In genomic region chr7:26368542-26368941, GRCh38 we compare ENCODE assay signal across 15 cellular contexts.
DNase-seq lines count a peak whose midpoint lies in the region; ATAC-seq, FAIRE-seq and TF ChIP-seq lines count a peak whose summit lies in the region.
"Had no signal": no experiment of that assay in that cellular context is flagged by ENCODE, and none has a peak within 500 bp of the region (broad histone marks: within the 10 kb centered on the region; RNA-seq: fewer than 3 reads in every experiment).

No MANE protein-coding gene starts in this region.

- H3K4me3 ChIP-seq in A673 (ENCODE audit: low read depth, low read length, poor library complexity, severe bottlenecking), result no peak overlapping the region

- CTCF ChIA-PET in A673 (lab: Charles Lee), result interaction anchor here (1.1 to 2.1 kb wide), 5 partner anchors 278 to 810 kb away, joined by 3 to 21 read pairs (median 5); no protein-coding TSS in a partner anchor

- no peaks in the 10 kb centered on the region for H3K27me3 ChIP-seq in foreskin keratinocyte
- H3K27me3 ChIP-seq in A673 (replicated peaks; ENCODE audit: insufficient read depth, low read depth, low read length, poor library complexity), result peaks cover 43% of the 10 kb centered on the region

- DNase-seq in DMS53 treated with DMSO at 0.1 percent for 48 hours (lab: John Stamatoyannopoulos, UW; ENCODE audit: unreplicated experiment), result peak; percentile 32
- DNase-seq in RPMI7951 (ENCODE audit: low read depth), result peak; percentile 51
- DNase-seq in foreskin keratinocyte, result no peak
- DNase-seq in HTR-8/SVneo (ENCODE audit: insufficient read length, low spot score), result no peak
- no peak for DNase-seq in activated CD4-positive, alpha-beta T cell treated with anti-CD3 and anti-CD28 coated beads for 48 hours
- DNase-seq in A673 (ENCODE audit: low spot score), result no peak
- DNase-seq in SIG-M5 treated with dmso at 0.1 percent for 504 hours (lab: John Stamatoyannopoulos, UW; ENCODE audit: unreplicated experiment), result no peak
- DNase-seq: activated CD4-positive, alpha-beta T cell treated with anti-CD3 and anti-CD28 coated beads for 1 hour; activated T-cell treated with anti-CD3 and anti-CD28 coated beads, Interleukin-2, amount 50 U/mL, for 24 hours; CD8-positive, alpha-beta T cell; immature natural killer cell; NCI-H187 treated with DMSO at 0.1 percent for 48 hours; substantia nigra had no signal

- no peaks in the 10 kb centered on the region for H3K36me3 ChIP-seq in A673 (ENCODE audit: insufficient read depth, low read length, poor library complexity, severe bottlenecking)

- TF ChIP-seq EP300 in Ishikawa (IDR thresholded peaks at IDR 0.05; ENCODE audit: borderline replicate concordance), result no peak

- TF ChIP-seq CTCF in foreskin keratinocyte (conservative IDR thresholded peaks at IDR 0.05) (peak; percentile 45), A673 (conservative IDR thresholded peaks at IDR 0.05; ENCODE audit: low read depth, low read length) (no peak)

- no peak for FAIRE-seq in HTR-8/SVneo (lab: Jason Lieb, UNC)

- peak; percentile 10; the same call in 1 of the 2 replicates for TF ChIP-seq RAD21 in Ishikawa (IDR thresholded peaks at IDR 0.05; ENCODE audit: low read depth)

- no peaks in the 10 kb centered on the region for H3K4me1 ChIP-seq in foreskin keratinocyte
- peaks cover 2% of the 10 kb centered on the region for H3K4me1 ChIP-seq in A673 (ENCODE audit: insufficient read depth, low read length, poor library complexity, severe bottlenecking)
- H3K4me1 ChIP-seq: parathyroid adenoma had no signal

- H3K27ac ChIP-seq in foreskin keratinocyte (no peak overlapping the region), A673 (ENCODE audit: low read depth, low read length, poor library complexity, severe bottlenecking) (no peak overlapping the region)
- H3K27ac ChIP-seq: parathyroid adenoma had no signal

- no peaks in the 10 kb centered on the region for H3K9me3 ChIP-seq in A673 (ENCODE audit: low read depth, low read length, poor library complexity, severe bottlenecking)

- ATAC-seq in foreskin keratinocyte, result no peak
- ATAC-seq: CD8-positive, alpha-beta T cell had no signal

- POLR2A ChIA-PET in A673 (lab: Charles Lee; ENCODE audit: low non-redundant PET), result no interaction called here

- no TSS peak for BruUV-seq in A673 (replicated peaks; lab: Mats Ljungman, UMichigan)

- intact Hi-C loops in A673 (cut with micrococcal nuclease; ENCODE audit: unreplicated experiment), result loop anchor here (5.0 to 10.0 kb wide), 4 partner anchors 514 to 1114 kb away; no protein-coding TSS in a partner anchor

TF ChIP-seq in Ishikawa, 13 proteins besides CTCF, POLR2A, EP300 and RAD21:
- TF ChIP-seq ZBTB7A (IDR thresholded peaks at IDR 0.05; ENCODE audit: low read depth) (no peak), CEBPB (IDR thresholded peaks at IDR 0.05) (no peak), TCF12 (IDR thresholded peaks at IDR 0.05; ENCODE audit: low read depth) (no peak), EGR1 (IDR thresholded peaks at IDR 0.05) (no peak), TEAD4 (IDR thresholded peaks at IDR 0.05) (no peak), REST (IDR thresholded peaks at IDR 0.05; ENCODE audit: low read depth) (no peak), MAX (IDR thresholded peaks at IDR 0.05) (no peak), NFIC (IDR thresholded peaks at IDR 0.05) (no peak), CREB1 (IDR thresholded peaks at IDR 0.05; ENCODE audit: low read depth) (no peak), TAF1 (IDR thresholded peaks at IDR 0.05; ENCODE audit: low read depth) (no peak), FOXM1 (IDR thresholded peaks at IDR 0.05; ENCODE audit: borderline replicate concordance, low read depth) (no peak), USF1 (IDR thresholded peaks at IDR 0.05) (no peak), YY1 (IDR thresholded peaks at IDR 0.05; ENCODE audit: low read depth) (no peak)

Comparison
In these comparisons a context has a peak if more than half of its experiments do, and no peak if none do; other contexts are left out.
1. DNase-seq: peak in DMS53 treated with DMSO at 0.1 percent for 48 hours (single experiment) and RPMI7951 (single experiment); none in foreskin keratinocyte (0 of 2), HTR-8/SVneo (single experiment), activated CD4-positive, alpha-beta T cell treated with anti-CD3 and anti-CD28 coated beads for 48 hours (single experiment), A673 (single experiment) and SIG-M5 treated with dmso at 0.1 percent for 504 hours (single experiment).